In the genomic region with DNA sequence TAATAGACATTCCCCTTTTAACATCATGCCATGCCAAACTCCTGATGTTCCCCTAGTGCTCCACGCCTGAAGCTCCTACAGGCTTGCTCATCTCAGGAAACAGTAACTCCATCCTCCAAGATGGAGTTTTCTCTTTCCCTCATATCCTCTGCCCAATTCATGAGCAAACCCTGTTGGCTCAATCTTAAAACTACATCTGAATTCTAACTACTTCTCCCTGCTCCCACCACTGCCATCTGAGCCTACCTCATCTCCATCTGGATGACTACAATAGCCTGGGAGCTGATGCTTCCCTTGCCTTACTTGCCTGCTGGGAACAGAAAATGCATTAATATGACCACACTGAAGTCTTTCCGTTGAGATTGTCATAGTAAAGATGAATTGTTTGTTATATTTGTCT, we compare ENCODE assay signal across 15 cellular contexts.
DNase-seq lines count a peak whose midpoint lies in the region; ATAC-seq and TF ChIP-seq lines count a peak whose summit lies in the region.
"Had no signal": no experiment of that assay in that cellular context is flagged by ENCODE, and none has a peak within 500 bp of the region (broad histone marks: within the 10 kb centered on the region; RNA-seq: fewer than 3 reads in every experiment).

No MANE protein-coding gene starts in this region.

- H3K9me3 Mint-ChIP-seq in activated naive CD4-positive, alpha-beta T cell treated with anti-CD3 and anti-CD28 coated beads, Interleukin-2, amount 10 ng/mL, durations not matched to agents 7 days and 5 days = peaks cover 4% of the 10 kb centered on the region
- no peaks in the 10 kb centered on the region for H3K9me3 Mint-ChIP-seq in activated T-helper 17 cell treated with anti-CD3 and anti-CD28 coated beads, Interleukin-2, amount 50 U/mL, for 72 hours
- H3K9me3 Mint-ChIP-seq: neural crest cell had no signal

- intact Hi-C loops in right lobe of liver (cut with DNase I) = no loop called here

- peaks cover 32% of the 10 kb centered on the region for H3K36me3 Mint-ChIP-seq in activated naive CD4-positive, alpha-beta T cell treated with anti-CD3 and anti-CD28 coated beads, Interleukin-2, amount 10 ng/mL, durations not matched to agents 7 days and 5 days
- H3K36me3 Mint-ChIP-seq in activated T-helper 17 cell treated with anti-CD3 and anti-CD28 coated beads, Interleukin-2, amount 50 U/mL, for 72 hours (ENCODE audit: low read depth) = peaks cover 73% of the 10 kb centered on the region

- H3K4me3 ChIP-seq in right lobe of liver (no peak overlapping the region), upper lobe of left lung (no peak overlapping the region)
- H3K4me3 ChIP-seq: coronary artery, gastroesophageal sphincter had no signal

- H3K4me1 Mint-ChIP-seq in activated naive CD4-positive, alpha-beta T cell treated with anti-CD3 and anti-CD28 coated beads, Interleukin-2, amount 10 ng/mL, durations not matched to agents 7 days and 5 days = peaks cover 76% of the 10 kb centered on the region
- peaks cover 49% of the 10 kb centered on the region for H3K4me1 Mint-ChIP-seq in activated T-helper 17 cell treated with anti-CD3 and anti-CD28 coated beads, Interleukin-2, amount 50 U/mL, for 72 hours
- H3K4me1 Mint-ChIP-seq: neural crest cell had no signal

- H3K27me3 Mint-ChIP-seq in activated naive CD4-positive, alpha-beta T cell treated with anti-CD3 and anti-CD28 coated beads, Interleukin-2, amount 10 ng/mL, durations not matched to agents 7 days and 5 days = no peaks in the 10 kb centered on the region
- H3K27me3 Mint-ChIP-seq in activated T-helper 17 cell treated with anti-CD3 and anti-CD28 coated beads, Interleukin-2, amount 50 U/mL, for 72 hours = no peaks in the 10 kb centered on the region

- H3K36me3 ChIP-seq in right lobe of liver = peaks cover 0 to 5% (median 0%) of the 10 kb centered on the region in 4 donors
- H3K36me3 ChIP-seq in upper lobe of left lung = peaks cover 0 to 14% (median 1%) of the 10 kb centered on the region in 4 donors

- TF ChIP-seq EP300 in upper lobe of left lung (IDR thresholded peaks at IDR 0.05) = no peak

- H3K9me3 ChIP-seq in right lobe of liver = no peaks in the 10 kb centered on the region
- H3K9me3 ChIP-seq in upper lobe of left lung = no peaks in the 10 kb centered on the region
- H3K9me3 ChIP-seq: gastroesophageal sphincter, SK-N-SH had no signal

- DNase-seq in activated naive CD4-positive, alpha-beta T cell treated with anti-CD3 and anti-CD28 coated beads, Interleukin-2, amount 10 ng/mL, durations not matched to agents 7 days and 5 days = no peak
- DNase-seq in activated naive CD4-positive, alpha-beta T cell treated with anti-CD3 and anti-CD28 coated beads, Interleukin-2, amount 50 U/mL, for 16 hours = no peak
- DNase-seq in right lobe of liver = no peak
- DNase-seq in upper lobe of left lung = no peak
- no peak for DNase-seq in erythroblast (lab: John Stamatoyannopoulos, UW)
- no peak for DNase-seq in stimulated activated CD4-positive, alpha-beta T cell treated with anti-CD3 and anti-CD28 coated beads, Interleukin-2, amount 100 ng/mL, for 48 hours
- DNase-seq: activated gamma-delta T cell, NCI-H146, SK-N-SH, small intestine had no signal

- ATAC-seq in activated T-helper 17 cell treated with anti-CD3 and anti-CD28 coated beads, Interleukin-2, amount 50 U/mL, for 72 hours (replicated peaks) = no peak
- ATAC-seq in right lobe of liver (no peak), upper lobe of left lung (ENCODE audit: low FRiP score in 2 of 2) (no peak), HG03354 (IDR thresholded peaks at IDR 0.05; ENCODE audit: poor library complexity, severe bottlenecking, unreplicated experiment) (no peak)
- ATAC-seq: gastroesophageal sphincter had no signal

- peak overlapping the region; percentile 100 for H3K27ac Mint-ChIP-seq in activated naive CD4-positive, alpha-beta T cell treated with anti-CD3 and anti-CD28 coated beads, Interleukin-2, amount 10 ng/mL, durations not matched to agents 7 days and 5 days
- H3K27ac Mint-ChIP-seq in activated T-helper 17 cell treated with anti-CD3 and anti-CD28 coated beads, Interleukin-2, amount 50 U/mL, for 72 hours = peak overlapping the region; percentile 92

- TF ChIP-seq POLR2A in right lobe of liver (IDR thresholded peaks at IDR 0.05) = no peak
- TF ChIP-seq POLR2A in upper lobe of left lung (IDR thresholded peaks at IDR 0.05) = no peak
- TF ChIP-seq POLR2A in erythroblast (IDR thresholded peaks at IDR 0.05; ENCODE audit: low read length) = no peak

- H3K27ac ChIP-seq in right lobe of liver (peak overlapping the region; percentile 4 to 83 (median 66)), upper lobe of left lung (peak overlapping the region in 3 of 4 donors; percentile 14 to 78 (median 60))

- peaks cover 0 to 37% (median 14%) of the 10 kb centered on the region in 4 donors for H3K4me1 ChIP-seq in right lobe of liver
- H3K4me1 ChIP-seq in upper lobe of left lung = peaks cover 60 to 69% (median 63%) of the 10 kb centered on the region in 4 donors

- 78% methylated on average over 2 of the region's 2 CpGs for WGBS in right lobe of liver (ENCODE audit: insufficient coverage, low coverage, low lambda C conversion rate, missing lambda C conversion rate)
- WGBS in upper lobe of left lung, 2 donors = 60 to 77% methylated on average over 2 of the region's 2 CpGs

- TF ChIP-seq CTCF in right lobe of liver (IDR thresholded peaks at IDR 0.05) (no peak), upper lobe of left lung (IDR thresholded peaks at IDR 0.05) (no peak)

- H3K4me3 Mint-ChIP-seq in activated naive CD4-positive, alpha-beta T cell treated with anti-CD3 and anti-CD28 coated beads, Interleukin-2, amount 10 ng/mL, durations not matched to agents 7 days and 5 days = no peak overlapping the region
- H3K4me3 Mint-ChIP-seq in activated T-helper 17 cell treated with anti-CD3 and anti-CD28 coated beads, Interleukin-2, amount 50 U/mL, for 72 hours = peak overlapping the region; percentile 78
- H3K4me3 Mint-ChIP-seq: neural crest cell had no signal

- H3K27me3 ChIP-seq in right lobe of liver (no peaks in the 10 kb centered on the region), upper lobe of left lung (no peaks in the 10 kb centered on the region)
- H3K27me3 ChIP-seq: gastroesophageal sphincter had no signal

- CTCF ChIA-PET in activated naive CD4-positive, alpha-beta T cell treated with anti-CD3 and anti-CD28 coated beads, Interleukin-2, amount 10 ng/mL, durations not matched to agents 7 days and 5 days (lab: Charles Lee) = interaction anchor here (0.7 to 1.5 kb wide), 4 partner anchors 13 to 458 kb away, joined by 3 to 5 read pairs (median 3); no protein-coding TSS in a partner anchor
